Comparison of ENCODE assay signal across 8 cellular contexts in genomic region chr3:158918008-158918407, GRCh38.
DNase-seq lines count a peak whose midpoint lies in the region; ATAC-seq and TF ChIP-seq lines count a peak whose summit lies in the region.

No MANE protein-coding gene starts in this region.

- no peaks in the 10 kb centered on the region for H4K20me1 ChIP-seq in OCI-LY1 (ENCODE audit: insufficient read depth, low read length)

- no peak overlapping the region for H2AFZ ChIP-seq in OCI-LY1 (ENCODE audit: low read length)

- H3F3A ChIP-seq in OCI-LY1 (ENCODE audit: insufficient read depth, low read length), result no peaks in the 10 kb centered on the region

- TF ChIP-seq CTCF in OCI-LY1 (IDR thresholded peaks at IDR 0.05; ENCODE audit: low read length) (peak; percentile 88), choroid plexus epithelial cell (conservative IDR thresholded peaks at IDR 0.05; ENCODE audit: low read depth, low read length) (peak; percentile 94), mesothelial cell of epicardium (IDR thresholded peaks at IDR 0.05; ENCODE audit: unreplicated experiment) (peak; percentile 14)

- H3K4me1 Mint-ChIP-seq in activated CD4-positive, alpha-beta T cell treated with anti-CD3 and anti-CD28 coated beads, Interleukin-2, amount 10 ng/mL, durations not matched to agents 24 days and 14 days, result no peaks in the 10 kb centered on the region
- no peaks in the 10 kb centered on the region for H3K4me1 Mint-ChIP-seq in mesothelial cell of epicardium
- no peaks in the 10 kb centered on the region for H3K4me1 Mint-ChIP-seq in CD4-positive, alpha-beta memory T cell

- no peak overlapping the region for H3K9ac ChIP-seq in OCI-LY1 (ENCODE audit: low read length)

- H3K4me1 ChIP-seq in OCI-LY1 (ENCODE audit: insufficient read depth, low read length, severe bottlenecking), result no peaks in the 10 kb centered on the region
- no peaks in the 10 kb centered on the region for H3K4me1 ChIP-seq in CD4-positive, alpha-beta memory T cell (ENCODE audit: insufficient read depth, low read length)

- H3K4me2 ChIP-seq in OCI-LY1 (ENCODE audit: low read length), result no peak overlapping the region

- H3K9me3 ChIP-seq in OCI-LY1 (ENCODE audit: low read length), result no peaks in the 10 kb centered on the region
- H3K9me3 ChIP-seq in CD4-positive, alpha-beta memory T cell (ENCODE audit: control insufficient read depth in 1 of 2, low read length in 2 of 2), result no peaks in the 10 kb centered on the region

- no peaks in the 10 kb centered on the region for H3K9me2 ChIP-seq in OCI-LY1 (ENCODE audit: low read depth, low read length)

- intact Hi-C loops in activated CD4-positive, alpha-beta T cell treated with anti-CD3 and anti-CD28 coated beads, Interleukin-2, amount 10 ng/mL, durations not matched to agents 24 days and 14 days (cut with micrococcal nuclease), result loop anchor here (10.0 kb wide), 1 partner anchor 337 kb away; no protein-coding TSS in a partner anchor
- intact Hi-C loops in CD4-positive, alpha-beta memory T cell (cut with micrococcal nuclease), result no loop called here

- no peak overlapping the region for H3K4me3 ChIP-seq in OCI-LY1 (ENCODE audit: low read depth, low read length, poor library complexity, severe bottlenecking)
- H3K4me3 ChIP-seq in choroid plexus epithelial cell (ENCODE audit: low read depth, low read length), result no peak overlapping the region
- H3K4me3 ChIP-seq in CD4-positive, alpha-beta memory T cell (ENCODE audit: low read length in 2 of 2), result no peak overlapping the region

- no peaks in the 10 kb centered on the region for H3K36me3 ChIP-seq in OCI-LY1 (ENCODE audit: insufficient read depth, low read length)
- H3K36me3 ChIP-seq in CD4-positive, alpha-beta memory T cell (ENCODE audit: insufficient read depth, low read length), result no peaks in the 10 kb centered on the region

- H3K27me3 Mint-ChIP-seq in activated CD4-positive, alpha-beta T cell treated with anti-CD3 and anti-CD28 coated beads, Interleukin-2, amount 10 ng/mL, durations not matched to agents 24 days and 14 days, result no peaks in the 10 kb centered on the region
- peaks cover 25% of the 10 kb centered on the region for H3K27me3 Mint-ChIP-seq in mesothelial cell of epicardium (ENCODE audit: low read depth)
- peaks cover 3 to 5% of the 10 kb centered on the region in 2 donors for H3K27me3 Mint-ChIP-seq in CD4-positive, alpha-beta memory T cell

- POLR2A ChIA-PET in CD4-positive, alpha-beta memory T cell (lab: Charles Lee; ENCODE audit: partially characterized antibody), result no interaction called here

- H3K27me3 ChIP-seq in OCI-LY1 (ENCODE audit: insufficient read depth, low read length), result no peaks in the 10 kb centered on the region
- H3K27me3 ChIP-seq in CD4-positive, alpha-beta memory T cell (ENCODE audit: insufficient read depth, low read length), result no peaks in the 10 kb centered on the region

- H3K9me3 Mint-ChIP-seq in activated CD4-positive, alpha-beta T cell treated with anti-CD3 and anti-CD28 coated beads, Interleukin-2, amount 10 ng/mL, durations not matched to agents 24 days and 14 days, result no peaks in the 10 kb centered on the region
- H3K9me3 Mint-ChIP-seq in mesothelial cell of epicardium, result no peaks in the 10 kb centered on the region
- H3K9me3 Mint-ChIP-seq in CD4-positive, alpha-beta memory T cell, result no peaks in the 10 kb centered on the region

- ATAC-seq in GM21390 (IDR thresholded peaks at IDR 0.05; ENCODE audit: unreplicated experiment), result peak; percentile 77
- peak; percentile 89 for ATAC-seq in HG03521 (IDR thresholded peaks at IDR 0.05; ENCODE audit: unreplicated experiment)

- H3K36me3 Mint-ChIP-seq in activated CD4-positive, alpha-beta T cell treated with anti-CD3 and anti-CD28 coated beads, Interleukin-2, amount 10 ng/mL, durations not matched to agents 24 days and 14 days (ENCODE audit: low read depth), result no peaks in the 10 kb centered on the region
- no peaks in the 10 kb centered on the region for H3K36me3 Mint-ChIP-seq in mesothelial cell of epicardium
- H3K36me3 Mint-ChIP-seq in CD4-positive, alpha-beta memory T cell, result no peaks in the 10 kb centered on the region

- CTCF ChIA-PET in CD4-positive, alpha-beta memory T cell (lab: Charles Lee; ENCODE audit: partially characterized antibody), result no interaction called here

- DNase-seq in activated CD4-positive, alpha-beta T cell treated with anti-CD3 and anti-CD28 coated beads, Interleukin-2, amount 10 ng/mL, durations not matched to agents 24 days and 14 days, result peak; percentile 61
- DNase-seq in activated CD4-positive, alpha-beta T cell treated with anti-CD3 and anti-CD28 coated beads, Interleukin-2, amount 50 U/mL, for 1 hour, result no peak
- peak; percentile 83 for DNase-seq in choroid plexus epithelial cell (ENCODE audit: low read depth)
- DNase-seq in mesothelial cell of epicardium (ENCODE audit: low spot score in 2 of 2, unreplicated experiment in 2 of 2), result peak in 1 of 2 experiments; percentile 51
- no peak for DNase-seq in CD4-positive, alpha-beta memory T cell

- no peak overlapping the region for H3K4me3 Mint-ChIP-seq in activated CD4-positive, alpha-beta T cell treated with anti-CD3 and anti-CD28 coated beads, Interleukin-2, amount 10 ng/mL, durations not matched to agents 24 days and 14 days
- H3K4me3 Mint-ChIP-seq in mesothelial cell of epicardium, result no peak overlapping the region
- no peak overlapping the region for H3K4me3 Mint-ChIP-seq in CD4-positive, alpha-beta memory T cell

- no peak overlapping the region for H3K27ac ChIP-seq in OCI-LY1 (ENCODE audit: low read depth, low read length, poor library complexity, severe bottlenecking)
- no peak overlapping the region for H3K27ac ChIP-seq in CD4-positive, alpha-beta memory T cell (ENCODE audit: low read depth, low read length)

- no peak overlapping the region for H3K27ac Mint-ChIP-seq in activated CD4-positive, alpha-beta T cell treated with anti-CD3 and anti-CD28 coated beads, Interleukin-2, amount 10 ng/mL, durations not matched to agents 24 days and 14 days
- no peak overlapping the region for H3K27ac Mint-ChIP-seq in mesothelial cell of epicardium
- H3K27ac Mint-ChIP-seq in CD4-positive, alpha-beta memory T cell, result no peak overlapping the region

- no peaks in the 10 kb centered on the region for H3K79me2 ChIP-seq in OCI-LY1 (ENCODE audit: insufficient read depth, low read length)

Comparison
In these comparisons a context has a peak if more than half of its experiments do, and no peak if none do; other contexts are left out.
1. DNase-seq: peak in activated CD4-positive, alpha-beta T cell treated with anti-CD3 and anti-CD28 coated beads, Interleukin-2, amount 10 ng/mL, durations not matched to agents 24 days and 14 days (single experiment) and choroid plexus epithelial cell (single experiment); none in activated CD4-positive, alpha-beta T cell treated with anti-CD3 and anti-CD28 coated beads, Interleukin-2, amount 50 U/mL, for 1 hour (single experiment) and CD4-positive, alpha-beta memory T cell (0 of 5).
2. CTCF ChIP-seq: peak in every context shown above with its lines; median percentile 94 in choroid plexus epithelial cell; 88 in OCI-LY1; 14 in mesothelial cell of epicardium.